ENCODE assay signal across 21 cellular contexts in genomic region chr2:128384956-128385355, GRCh38.
DNase-seq lines count a peak whose midpoint lies in the region; ATAC-seq and TF ChIP-seq lines count a peak whose summit lies in the region.
"Had no signal": no experiment of that assay in that cellular context is flagged by ENCODE, and none has a peak within 500 bp of the region (broad histone marks: within the 10 kb centered on the region; RNA-seq: fewer than 3 reads in every experiment).

No MANE protein-coding gene starts in this region.

- H3K27ac ChIP-seq in RWPE2 (ENCODE audit: poor library complexity, severe bottlenecking) (no peak overlapping the region), lower lobe of right lung (no peak overlapping the region), spleen (no peak overlapping the region)

- no peaks in the 10 kb centered on the region for H3K4me1 Mint-ChIP-seq in activated naive CD8-positive, alpha-beta T cell treated with anti-CD3 and anti-CD28 coated beads, Interleukin-2, amount 10 ng/mL, durations not matched to agents 7 days and 5 days
- no peaks in the 10 kb centered on the region for H3K4me1 Mint-ChIP-seq in activated naive CD8-positive, alpha-beta T cell treated with anti-CD3 and anti-CD28 coated beads for 36 hours
- no peaks in the 10 kb centered on the region for H3K4me1 Mint-ChIP-seq in activated CD4-positive, alpha-beta T cell treated with anti-CD3 and anti-CD28 coated beads for 36 hours
- H3K4me1 Mint-ChIP-seq: B cell; CD4-positive, CD25-positive, alpha-beta regulatory T cell had no signal

- no peak overlapping the region for H3K4me3 Mint-ChIP-seq in activated naive CD8-positive, alpha-beta T cell treated with anti-CD3 and anti-CD28 coated beads, Interleukin-2, amount 10 ng/mL, durations not matched to agents 7 days and 5 days
- H3K4me3 Mint-ChIP-seq in activated naive CD8-positive, alpha-beta T cell treated with anti-CD3 and anti-CD28 coated beads for 36 hours, result no peak overlapping the region
- no peak overlapping the region for H3K4me3 Mint-ChIP-seq in activated CD4-positive, alpha-beta T cell treated with anti-CD3 and anti-CD28 coated beads for 36 hours
- H3K4me3 Mint-ChIP-seq: B cell; CD4-positive, CD25-positive, alpha-beta regulatory T cell had no signal

- 73 to 88% (median 81%) methylated on average over 6 to 10 of the region's 10 CpGs for WGBS in spleen, 5 donors

- H3K36me3 ChIP-seq in RWPE2 (ENCODE audit: low read depth) (no peaks in the 10 kb centered on the region), lower lobe of right lung (no peaks in the 10 kb centered on the region), spleen (no peaks in the 10 kb centered on the region)
- H3K36me3 ChIP-seq: HAP-1 had no signal

- no peak overlapping the region for H3K27ac Mint-ChIP-seq in activated naive CD8-positive, alpha-beta T cell treated with anti-CD3 and anti-CD28 coated beads, Interleukin-2, amount 10 ng/mL, durations not matched to agents 7 days and 5 days
- H3K27ac Mint-ChIP-seq in activated naive CD8-positive, alpha-beta T cell treated with anti-CD3 and anti-CD28 coated beads for 36 hours, result no peak overlapping the region
- no peak overlapping the region for H3K27ac Mint-ChIP-seq in activated CD4-positive, alpha-beta T cell treated with anti-CD3 and anti-CD28 coated beads for 36 hours
- H3K27ac Mint-ChIP-seq: B cell; CD4-positive, CD25-positive, alpha-beta regulatory T cell had no signal

- H3K36me3 Mint-ChIP-seq in activated naive CD8-positive, alpha-beta T cell treated with anti-CD3 and anti-CD28 coated beads, Interleukin-2, amount 10 ng/mL, durations not matched to agents 7 days and 5 days, result no peaks in the 10 kb centered on the region
- no peaks in the 10 kb centered on the region for H3K36me3 Mint-ChIP-seq in activated naive CD8-positive, alpha-beta T cell treated with anti-CD3 and anti-CD28 coated beads for 36 hours
- no peaks in the 10 kb centered on the region for H3K36me3 Mint-ChIP-seq in activated CD4-positive, alpha-beta T cell treated with anti-CD3 and anti-CD28 coated beads for 36 hours (ENCODE audit: low read depth)
- H3K36me3 Mint-ChIP-seq: CD4-positive, CD25-positive, alpha-beta regulatory T cell had no signal

- ATAC-seq in activated naive CD8-positive, alpha-beta T cell treated with anti-CD3 and anti-CD28 coated beads, Interleukin-2, amount 10 ng/mL, durations not matched to agents 7 days and 5 days (ENCODE audit: low read depth), result no peak
- no peak for ATAC-seq in RWPE2 (ENCODE audit: low read depth)
- no peak for ATAC-seq in lower lobe of right lung
- no peak for ATAC-seq in activated CD4-positive, alpha-beta T cell treated with anti-CD3 and anti-CD28 coated beads for 36 hours
- no peak for ATAC-seq in GM21737 (IDR thresholded peaks at IDR 0.05; ENCODE audit: unreplicated experiment)

- POLR2A ChIA-PET in activated naive CD8-positive, alpha-beta T cell treated with anti-CD3 and anti-CD28 coated beads, Interleukin-2, amount 10 ng/mL, durations not matched to agents 7 days and 5 days (lab: Charles Lee), result no interaction called here
- POLR2A ChIA-PET in activated CD4-positive, alpha-beta T cell treated with anti-CD3 and anti-CD28 coated beads for 36 hours (lab: Charles Lee), result no interaction called here

- intact Hi-C loops in lower lobe of right lung (cut with DNase I) (no loop called here), spleen (cut with DNase I; ENCODE audit: low total_unique reads) (no loop called here)
- intact Hi-C loops in activated CD4-positive, alpha-beta T cell treated with anti-CD3 and anti-CD28 coated beads for 36 hours (cut with DNase I, micrococcal nuclease), result no loop called here

- H3K27me3 Mint-ChIP-seq in activated naive CD8-positive, alpha-beta T cell treated with anti-CD3 and anti-CD28 coated beads, Interleukin-2, amount 10 ng/mL, durations not matched to agents 7 days and 5 days, result peaks cover 16% of the 10 kb centered on the region
- no peaks in the 10 kb centered on the region for H3K27me3 Mint-ChIP-seq in activated naive CD8-positive, alpha-beta T cell treated with anti-CD3 and anti-CD28 coated beads for 36 hours
- no peaks in the 10 kb centered on the region for H3K27me3 Mint-ChIP-seq in activated CD4-positive, alpha-beta T cell treated with anti-CD3 and anti-CD28 coated beads for 36 hours

- H3K9me3 Mint-ChIP-seq in activated naive CD8-positive, alpha-beta T cell treated with anti-CD3 and anti-CD28 coated beads, Interleukin-2, amount 10 ng/mL, durations not matched to agents 7 days and 5 days, result no peaks in the 10 kb centered on the region
- H3K9me3 Mint-ChIP-seq in activated naive CD8-positive, alpha-beta T cell treated with anti-CD3 and anti-CD28 coated beads for 36 hours, result no peaks in the 10 kb centered on the region
- H3K9me3 Mint-ChIP-seq in activated CD4-positive, alpha-beta T cell treated with anti-CD3 and anti-CD28 coated beads for 36 hours (ENCODE audit: low read depth), result no peaks in the 10 kb centered on the region
- H3K9me3 Mint-ChIP-seq: CD4-positive, CD25-positive, alpha-beta regulatory T cell had no signal

- peak; percentile 20 for DNase-seq in activated naive CD8-positive, alpha-beta T cell treated with anti-CD3 and anti-CD28 coated beads, Interleukin-2, amount 10 ng/mL, durations not matched to agents 7 days and 5 days
- no peak for DNase-seq in activated naive CD8-positive, alpha-beta T cell treated with anti-CD3 and anti-CD28 coated beads for 36 hours
- peak; percentile 40 for DNase-seq in RWPE2 (ENCODE audit: low spot score)
- peak; percentile 41 for DNase-seq in lower lobe of right lung
- peak; percentile 67 for DNase-seq in spleen
- no peak for DNase-seq in activated CD4-positive, alpha-beta T cell treated with anti-CD3 and anti-CD28 coated beads for 36 hours
- DNase-seq in activated CD4-positive, alpha-beta T cell treated with anti-CD3 and anti-CD28 coated beads for 4 hours, result no peak
- DNase-seq: CD4-positive, CD25-positive, alpha-beta regulatory T cell; COR-L47; DMS 273 treated with DMSO at 0.1 percent for 48 hours; DND-41; KG1; NCI-H1417; NCI-H187; NCI-H2107; NCI-H510A treated with DMSO at 0.1 percent for 48 hours; NCI-H774; SHP77 treated with DMSO at 0.1 percent for 48 hours had no signal

- TF ChIP-seq CTCF in RWPE2 (IDR thresholded peaks at IDR 0.05; ENCODE audit: poor library complexity, severe bottlenecking) (no peak), lower lobe of right lung (IDR thresholded peaks at IDR 0.05) (no peak), spleen (IDR thresholded peaks at IDR 0.05 in 8 of 11, conservative IDR thresholded peaks at IDR 0.05 in 3 of 11) (no peak)

- CTCF ChIA-PET in activated CD4-positive, alpha-beta T cell treated with anti-CD3 and anti-CD28 coated beads for 36 hours (lab: Charles Lee), result interaction anchor here (0.7 kb wide), 1 partner anchor 896 kb away, joined by 3 read pairs; no protein-coding TSS in a partner anchor

- H3K9me3 ChIP-seq in RWPE2 (ENCODE audit: severe bottlenecking) (no peaks in the 10 kb centered on the region), lower lobe of right lung (no peaks in the 10 kb centered on the region), spleen (no peaks in the 10 kb centered on the region)
- H3K9me3 ChIP-seq: HAP-1 had no signal

- H3K4me1 ChIP-seq in RWPE2 (ENCODE audit: insufficient read depth, poor library complexity, severe bottlenecking) (no peaks in the 10 kb centered on the region), lower lobe of right lung (peaks cover 22% of the 10 kb centered on the region), spleen (peaks cover 0 to 25% (median 16%) of the 10 kb centered on the region in 6 donors)

- TF ChIP-seq POLR2A in spleen (IDR thresholded peaks at IDR 0.05), result no peak

- no peaks in the 10 kb centered on the region for H3K27me3 ChIP-seq in RWPE2 (ENCODE audit: insufficient read depth, poor library complexity, severe bottlenecking)
- no peaks in the 10 kb centered on the region for H3K27me3 ChIP-seq in lower lobe of right lung (ENCODE audit: low read depth)
- peaks cover 0 to 7% (median 0%) of the 10 kb centered on the region in 7 donors for H3K27me3 ChIP-seq in spleen (replicated peaks in 1 of 7)

- H3K4me3 ChIP-seq in RWPE2 (ENCODE audit: severe bottlenecking) (no peak overlapping the region), lower lobe of right lung (no peak overlapping the region), spleen (no peak overlapping the region)
- H3K4me3 ChIP-seq: HAP-1 had no signal

Comparison
In these comparisons a context has a peak if more than half of its experiments do, and no peak if none do; other contexts are left out.
1. DNase-seq: peak in activated naive CD8-positive, alpha-beta T cell treated with anti-CD3 and anti-CD28 coated beads, Interleukin-2, amount 10 ng/mL, durations not matched to agents 7 days and 5 days (single experiment), RWPE2 (single experiment), lower lobe of right lung (single experiment) and spleen (single experiment); none in activated naive CD8-positive, alpha-beta T cell treated with anti-CD3 and anti-CD28 coated beads for 36 hours (single experiment), activated CD4-positive, alpha-beta T cell treated with anti-CD3 and anti-CD28 coated beads for 36 hours (single experiment) and activated CD4-positive, alpha-beta T cell treated with anti-CD3 and anti-CD28 coated beads for 4 hours (0 of 2).